In the genomic region with DNA sequence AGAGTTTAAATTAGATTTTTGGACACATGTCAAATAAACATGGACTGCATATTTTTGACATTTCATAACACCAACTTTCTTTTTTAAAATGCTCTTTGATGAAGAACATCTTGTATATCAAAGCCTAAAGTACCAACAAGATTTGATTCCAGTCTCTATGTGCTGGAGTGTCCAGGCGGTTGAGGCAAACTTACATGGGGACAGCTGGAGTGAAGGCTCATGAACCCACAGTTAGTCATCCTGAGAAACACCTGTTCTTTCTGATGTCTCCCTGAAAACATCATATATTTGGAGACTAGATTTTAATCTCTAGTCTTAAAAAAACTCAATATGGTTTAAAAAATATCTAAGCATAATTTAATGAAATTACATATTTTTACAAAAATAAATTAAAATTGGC, we compare ENCODE assay signal across 29 cellular contexts.
"Had no signal": no experiment of that assay in that cellular context is flagged by ENCODE, and none has a peak within 500 bp of the region (broad histone marks: within the 10 kb centered on the region; RNA-seq: fewer than 3 reads in every experiment).

No MANE protein-coding gene starts in this region.

- H3K27me3 ChIP-seq: body of pancreas, breast epithelium, MG63 had no signal

- H3K27ac ChIP-seq: body of pancreas, breast epithelium, PC-9, SK-N-MC had no signal

- H3K36me3 ChIP-seq: breast epithelium, MG63 had no signal

- ATAC-seq: activated CD8-positive, alpha-beta T cell treated with anti-CD3 and anti-CD28 coated beads, Interleukin-2, amount 10 ng/mL, durations not matched to agents 7 days and 5 days; body of pancreas had no signal

- H3K4me3 ChIP-seq: body of pancreas, breast epithelium, MG63, PC-9, SK-N-MC had no signal

- H3K9me3 ChIP-seq: body of pancreas, breast epithelium, MG63 had no signal

- FAIRE-seq: astrocyte, RCC 7860 had no signal

- H3K4me1 ChIP-seq: body of pancreas, breast epithelium had no signal

- H2AFZ ChIP-seq: PC-9 had no signal

- DNase-seq: activated CD4-positive, alpha-beta T cell treated with anti-CD3 and anti-CD28 coated beads, Interleukin-2, amount 10 ng/mL, durations not matched to agents 24 days and 14 days; activated CD4-positive, alpha-beta T cell treated with anti-CD3 and anti-CD28 coated beads, Interleukin-2, amount 50 U/mL, for 48 hours; activated CD8-positive, alpha-beta T cell treated with anti-CD3 and anti-CD28 coated beads, Interleukin-2, amount 10 ng/mL, durations not matched to agents 7 days and 5 days; activated gamma-delta T cell; activated naive CD4-positive, alpha-beta T cell treated with Interleukin-2 at 50 U/mL for 16 hours; activated naive CD8-positive, alpha-beta T cell treated with anti-CD3 and anti-CD28 coated beads, Interleukin-2, amount 10 ng/mL, durations not matched to agents 7 days and 5 days; activated T-cell treated with anti-CD3 and anti-CD28 coated beads, Interleukin-2, amount 50 U/mL, for 24 hours; body of pancreas; caudate nucleus; cerebellar nuclear complex; Karpas-422; KBM-7; MG63; NCI-H1048; NCI-H1105 treated with DMSO at 0.1 percent for 48 hours; NCI-H1436; NCI-H1694; NCI-H1930; NCI-H2081 treated with DMSO at 0.1 percent for 48 hours; NCI-H345; NCI-H524 treated with DMSO at 0.1 percent for 48 hours; NK-92 treated with Interleukin-12 subunit alpha and Interleukin-12 subunit beta, amount 100 ng/mL, for 24 hours; PC-9; Right ventricle myocardium superior; T1000 had no signal

- H3K4me2 ChIP-seq: PC-9 had no signal
